ENCODE assay signal across 10 cellular contexts in the genomic region with DNA sequence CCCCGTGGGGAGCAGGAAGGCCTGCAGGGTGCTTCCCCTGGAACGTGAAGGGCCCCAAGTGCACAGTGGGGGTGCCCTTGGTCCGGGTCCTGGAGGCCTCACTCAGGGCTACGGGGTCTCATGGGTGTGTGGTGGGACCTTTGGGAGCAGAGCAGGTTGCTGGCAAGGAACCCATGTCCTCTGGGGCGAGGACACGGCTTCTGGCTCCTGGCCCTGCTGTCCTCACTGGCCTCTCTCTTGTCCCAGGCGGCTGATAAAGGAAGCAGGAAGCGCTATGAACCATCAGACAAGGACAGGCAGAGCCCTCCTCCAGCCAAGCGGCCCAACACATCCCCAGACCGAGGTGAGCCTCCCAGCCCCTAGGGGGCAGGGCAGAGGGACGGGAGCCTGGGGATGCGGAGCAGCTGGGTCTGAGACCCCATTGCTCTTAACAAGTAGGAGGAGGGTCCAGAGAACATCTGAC. TPM values are rescaled to one million over a fixed set of nuclear protein-coding genes. Genes with fewer than 3 reads are reported as not detected.
A peak's percentile ranks its signal among the peaks of the same experiment; 100 is the strongest.
DNase-seq lines count a peak whose midpoint lies in the region; FAIRE-seq and TF ChIP-seq lines count a peak whose summit lies in the region.
"Had no signal": no experiment of that assay in that cellular context is flagged by ENCODE, and none has a peak within 500 bp of the region (broad histone marks: within the 10 kb centered on the region; RNA-seq: fewer than 3 reads in every experiment).

No MANE protein-coding gene starts in this region.

- H3K4me2 ChIP-seq in OCI-LY7 (ENCODE audit: low read length) (no peak overlapping the region), smooth muscle cell (no peak overlapping the region)

- FAIRE-seq in HTR-8/SVneo (lab: Jason Lieb, UNC) = no peak

- peaks cover 5% of the 10 kb centered on the region for H3K4me1 ChIP-seq in OCI-LY7 (ENCODE audit: insufficient read depth, low read length, poor library complexity, severe bottlenecking)
- no peaks in the 10 kb centered on the region for H3K4me1 ChIP-seq in smooth muscle cell (ENCODE audit: low read depth)

- no TSS peak for BruUV-seq in OCI-LY7 (replicated peaks; lab: Mats Ljungman, UMichigan)

- CTCF ChIA-PET in OCI-LY7 (lab: Charles Lee; ENCODE audit: unreplicated experiment) = no interaction called here

- 77% methylated on average over 12 of the region's 12 CpGs for WGBS in smooth muscle cell (ENCODE audit: low lambda C conversion rate)

- no peaks in the 10 kb centered on the region for H4K20me1 ChIP-seq in OCI-LY7 (ENCODE audit: insufficient read depth, low read length)
- peaks cover 9% of the 10 kb centered on the region for H4K20me1 ChIP-seq in smooth muscle cell (ENCODE audit: low read depth)

- POLR2A ChIA-PET in OCI-LY7 (lab: Charles Lee) = no interaction called here

- intact Hi-C loops in OCI-LY7 (cut with micrococcal nuclease; ENCODE audit: unreplicated experiment) = no loop called here

- H3K9me2 ChIP-seq in OCI-LY7 (ENCODE audit: insufficient read depth, low read length) = no peaks in the 10 kb centered on the region

- DNase-seq in activated CD4-positive, alpha-beta T cell treated with anti-CD3 and anti-CD28 coated beads for 48 hours = peak; percentile 37
- DNase-seq in activated CD4-positive, alpha-beta T cell treated with anti-CD3 and anti-CD28 coated beads, Interleukin-2, amount 50 U/mL, for 48 hours = no peak
- DNase-seq in OCI-LY7 (ENCODE audit: low spot score) = peak; percentile 49
- DNase-seq in foreskin fibroblast = peak in 1 of 2 donors; percentile 52
- DNase-seq in smooth muscle cell (lab: John Stamatoyannopoulos, UW; ENCODE audit: unreplicated experiment) = no peak
- no peak for DNase-seq in cortex of kidney (lab: John Stamatoyannopoulos, UW)
- no peak for DNase-seq in activated gamma-delta T cell (lab: John Stamatoyannopoulos, UW)
- no peak for DNase-seq in HTR-8/SVneo (ENCODE audit: insufficient read length, low spot score)
- DNase-seq: caudate nucleus, T-helper 17 cell had no signal

- TF ChIP-seq CTCF in OCI-LY7 (conservative IDR thresholded peaks at IDR 0.05; ENCODE audit: low read length) (peak; percentile 78), foreskin fibroblast (IDR thresholded peaks at IDR 0.05; ENCODE audit: low read depth, low read length) (peak; percentile 31), smooth muscle cell (IDR thresholded peaks at IDR 0.05; ENCODE audit: borderline replicate concordance, insufficient read depth, poor library complexity, severe bottlenecking) (peak; percentile 33)

- H3K79me2 ChIP-seq in OCI-LY7 (ENCODE audit: insufficient read depth, low read depth, low read length) (no peaks in the 10 kb centered on the region), smooth muscle cell (ENCODE audit: low read depth) (no peaks in the 10 kb centered on the region)

- H2AFZ ChIP-seq in OCI-LY7 (ENCODE audit: low read length) (no peak overlapping the region), smooth muscle cell (ENCODE audit: low read depth) (no peak overlapping the region)

- no peak overlapping the region for H3K9ac ChIP-seq in smooth muscle cell (ENCODE audit: low read depth)

- H3K9me3 ChIP-seq in OCI-LY7 (ENCODE audit: low read length) = no peaks in the 10 kb centered on the region
- no peaks in the 10 kb centered on the region for H3K9me3 ChIP-seq in smooth muscle cell (replicated peaks; ENCODE audit: low read depth)

- H3K4me3 ChIP-seq in OCI-LY7 (ENCODE audit: low read depth, low read length, poor library complexity, severe bottlenecking) (no peak overlapping the region), foreskin fibroblast (ENCODE audit: low read depth in 1 of 2, low read length in 2 of 2) (no peak overlapping the region), smooth muscle cell (no peak overlapping the region)

- peaks cover 85% of the 10 kb centered on the region for H3K36me3 ChIP-seq in OCI-LY7 (ENCODE audit: insufficient read depth, low read length)
- no peaks in the 10 kb centered on the region for H3K36me3 ChIP-seq in smooth muscle cell (ENCODE audit: low read depth)

- no peaks in the 10 kb centered on the region for H3K27me3 ChIP-seq in smooth muscle cell (ENCODE audit: low read depth)

- H3F3A ChIP-seq in smooth muscle cell (ENCODE audit: low read depth) = no peaks in the 10 kb centered on the region

- no peak overlapping the region for H3K27ac ChIP-seq in OCI-LY7 (ENCODE audit: low read depth, low read length, poor library complexity, severe bottlenecking)
- no peak overlapping the region for H3K27ac ChIP-seq in smooth muscle cell (ENCODE audit: low read depth)

RNA-seq across cellular contexts. Expression of a gene that starts 9.8 kb away (rescaled TPM):
- total RNA-seq in OCI-LY7 (2014; rRNA removed; shearing (Covaris generic)) = not detected in 2 replicates
- 0.50 and 0.86 TPM in 2 replicates for total RNA-seq in OCI-LY7 (2022)
- not detected in 2 replicates for total RNA-seq in smooth muscle cell
- polyA plus RNA-seq in smooth muscle cell = not detected in 2 replicates

RNA-seq across cellular contexts. Expression of a gene that starts 22.3 kb away (rescaled TPM):
- total RNA-seq in OCI-LY7 (2014; rRNA removed; shearing (Covaris generic)) = 601 and 647 TPM in 2 replicates
- total RNA-seq in OCI-LY7 (2022) (315 and 359 TPM in 2 replicates), smooth muscle cell (158 and 181 TPM in 2 replicates)
- polyA plus RNA-seq in smooth muscle cell = 388 and 490 TPM in 2 replicates

RNA-seq across cellular contexts. Expression of a gene that starts 34.3 kb away (rescaled TPM):
- total RNA-seq in OCI-LY7 (2014; rRNA removed; shearing (Covaris generic)) = 65.6 and 74.4 TPM in 2 replicates
- 136 and 158 TPM in 2 replicates for total RNA-seq in OCI-LY7 (2022)
- 25.7 and 46.1 TPM in 2 replicates for total RNA-seq in smooth muscle cell
- polyA plus RNA-seq in smooth muscle cell = 85.9 and 113 TPM in 2 replicates

RNA-seq across cellular contexts. Expression of a gene that starts 57.8 kb away (rescaled TPM):
- 2.4 and 3.1 TPM in 2 replicates for total RNA-seq in OCI-LY7 (2014; rRNA removed; shearing (Covaris generic))
- total RNA-seq in OCI-LY7 (2022) (1.6 and 3.3 TPM in 2 replicates), smooth muscle cell (0.22 and 0.81 TPM in 2 replicates)
- polyA plus RNA-seq in smooth muscle cell = 1.4 and 3.3 TPM in 2 replicates

RNA-seq across cellular contexts. Expression of a gene that starts 58.3 kb away (rescaled TPM):
- 22.2 and 26.6 TPM in 2 replicates for total RNA-seq in OCI-LY7 (2014; rRNA removed; shearing (Covaris generic))
- total RNA-seq in OCI-LY7 (2022) = 72.1 and 79.0 TPM in 2 replicates
- 5.9 and 14.6 TPM in 2 replicates for total RNA-seq in smooth muscle cell
- polyA plus RNA-seq in smooth muscle cell = 30.4 and 36.1 TPM in 2 replicates

Comparison
In these comparisons a context has a peak if more than half of its experiments do, and no peak if none do; other contexts are left out.
1. DNase-seq: peak in activated CD4-positive, alpha-beta T cell treated with anti-CD3 and anti-CD28 coated beads for 48 hours (single experiment) and OCI-LY7 (single experiment); none in activated CD4-positive, alpha-beta T cell treated with anti-CD3 and anti-CD28 coated beads, Interleukin-2, amount 50 U/mL, for 48 hours (0 of 2), smooth muscle cell (single experiment), cortex of kidney (single experiment), activated gamma-delta T cell (single experiment) and HTR-8/SVneo (single experiment).
2. Peak in every context shown above with its lines, with median percentiles within 50 percentile points of each other: CTCF ChIP-seq.